ENCODE assay signal across 12 cellular contexts in genomic region chr9:437066-438015, GRCh38.
DNase-seq lines count a peak whose midpoint lies in the region; ATAC-seq and TF ChIP-seq lines count a peak whose summit lies in the region.
"Had no signal": no experiment of that assay in that cellular context is flagged by ENCODE, and none has a peak within 500 bp of the region (broad histone marks: within the 10 kb centered on the region; RNA-seq: fewer than 3 reads in every experiment).

No MANE protein-coding gene starts in this region.

- no peaks in the 10 kb centered on the region for H3K4me1 ChIP-seq in CD8-positive, alpha-beta memory T cell (ENCODE audit: insufficient read depth, low read length)
- H3K4me1 ChIP-seq in ascending aorta (no peaks in the 10 kb centered on the region), heart right ventricle (peaks cover 0 to 18% (median 12%) of the 10 kb centered on the region in 9 donors)

- POLR2A ChIA-PET in CD8-positive, alpha-beta memory T cell (lab: Charles Lee), result no interaction called here
- POLR2A ChIA-PET in GM10248 (lab: Yijun Ruan, JAX), result no interaction called here

- H3K4me1 Mint-ChIP-seq in CD8-positive, alpha-beta memory T cell, result no peaks in the 10 kb centered on the region
- peaks cover 0 to 4% of the 10 kb centered on the region in 2 donors for H3K4me1 Mint-ChIP-seq in natural killer cell
- H3K4me1 Mint-ChIP-seq: activated naive CD8-positive, alpha-beta T cell treated with anti-CD3 and anti-CD28 coated beads, Interleukin-2, amount 10 ng/mL, durations not matched to agents 7 days and 5 days had no signal

- no peaks in the 10 kb centered on the region for H3K9me3 Mint-ChIP-seq in CD8-positive, alpha-beta memory T cell
- H3K9me3 Mint-ChIP-seq in natural killer cell, result no peaks in the 10 kb centered on the region
- H3K9me3 Mint-ChIP-seq: activated naive CD8-positive, alpha-beta T cell treated with anti-CD3 and anti-CD28 coated beads, Interleukin-2, amount 10 ng/mL, durations not matched to agents 7 days and 5 days had no signal

- TF ChIP-seq CTCF in ascending aorta (IDR thresholded peaks at IDR 0.05) (no peak), heart right ventricle (IDR thresholded peaks at IDR 0.05) (no peak), GM10248 (IDR thresholded peaks at IDR 0.05; ENCODE audit: control extremely low read depth, extremely low read depth, low read depth, missing control alignments) (no peak), natural killer cell (IDR thresholded peaks at IDR 0.05) (no peak)

- no peak overlapping the region for H3K4me3 ChIP-seq in CD8-positive, alpha-beta memory T cell (ENCODE audit: low read length)
- H3K4me3 ChIP-seq in ascending aorta (no peak overlapping the region), heart right ventricle (no peak overlapping the region)

- H3K27ac Mint-ChIP-seq in CD8-positive, alpha-beta memory T cell, result peak overlapping the region in 6 of 8 donors; percentile 42 to 94 (median 70)
- H3K27ac Mint-ChIP-seq in natural killer cell, result no peak overlapping the region

- no peaks in the 10 kb centered on the region for H3K27me3 ChIP-seq in CD8-positive, alpha-beta memory T cell (ENCODE audit: insufficient read depth, low read length, poor library complexity, severe bottlenecking)
- H3K27me3 ChIP-seq in ascending aorta (no peaks in the 10 kb centered on the region), heart right ventricle (no peaks in the 10 kb centered on the region)

- CTCF ChIA-PET in CD8-positive, alpha-beta memory T cell (lab: Charles Lee), result no interaction called here
- CTCF ChIA-PET in GM10248 (lab: Yijun Ruan, JAX), result interaction anchor here (0.7 to 1.2 kb wide), 2 partner anchors 19 to 54 kb away, joined by 3 read pairs; no protein-coding TSS in a partner anchor

- intact Hi-C loops in ascending aorta (cut with DNase I) (no loop called here), heart right ventricle (cut with DNase I) (no loop called here), sciatic nerve (cut with DNase I) (no loop called here), natural killer cell (cut with micrococcal nuclease) (no loop called here)

- peaks cover 0 to under 1% of the 10 kb centered on the region in 2 donors for H3K27me3 Mint-ChIP-seq in CD8-positive, alpha-beta memory T cell
- H3K27me3 Mint-ChIP-seq in natural killer cell (ENCODE audit: low read depth in 2 of 2), result no peaks in the 10 kb centered on the region
- H3K27me3 Mint-ChIP-seq: activated naive CD8-positive, alpha-beta T cell treated with anti-CD3 and anti-CD28 coated beads, Interleukin-2, amount 10 ng/mL, durations not matched to agents 7 days and 5 days had no signal

- H3K4me3 Mint-ChIP-seq in CD8-positive, alpha-beta memory T cell, result no peak overlapping the region
- H3K4me3 Mint-ChIP-seq in natural killer cell, result no peak overlapping the region
- H3K4me3 Mint-ChIP-seq: activated naive CD8-positive, alpha-beta T cell treated with anti-CD3 and anti-CD28 coated beads, Interleukin-2, amount 10 ng/mL, durations not matched to agents 7 days and 5 days had no signal

- H3K9me3 ChIP-seq in CD8-positive, alpha-beta memory T cell (ENCODE audit: low read length), result no peaks in the 10 kb centered on the region
- H3K9me3 ChIP-seq in ascending aorta (no peaks in the 10 kb centered on the region), heart right ventricle (no peaks in the 10 kb centered on the region)

- 51 to 54% methylated on average over 3 of the region's 3 CpGs for WGBS in heart right ventricle, 2 donors

- no peak for DNase-seq in CD8-positive, alpha-beta memory T cell
- DNase-seq in ascending aorta (ENCODE audit: low spot score in 2 of 2) (no peak), heart right ventricle (no peak), sciatic nerve (ENCODE audit: low spot score) (no peak), MV-4-11 (lab: John Stamatoyannopoulos, UW) (no peak), GM10248 (ENCODE audit: extremely low spot score) (no peak), natural killer cell (no peak)
- DNase-seq: activated naive CD8-positive, alpha-beta T cell treated with anti-CD3 and anti-CD28 coated beads, Interleukin-2, amount 10 ng/mL, durations not matched to agents 7 days and 5 days; DMS79; hypothalamus; WERI-Rb-1 had no signal

- peaks cover 0 to 97% (median 47%) of the 10 kb centered on the region in 3 donors for H3K36me3 Mint-ChIP-seq in CD8-positive, alpha-beta memory T cell
- peaks cover 58% of the 10 kb centered on the region for H3K36me3 Mint-ChIP-seq in natural killer cell

- H3K36me3 ChIP-seq in CD8-positive, alpha-beta memory T cell (ENCODE audit: insufficient read depth, low read length), result peaks cover 86% of the 10 kb centered on the region
- no peaks in the 10 kb centered on the region for H3K36me3 ChIP-seq in ascending aorta
- H3K36me3 ChIP-seq in heart right ventricle, result peaks cover 0 to 100% (median 0%) of the 10 kb centered on the region in 9 donors

- no peak overlapping the region for H3K27ac ChIP-seq in CD8-positive, alpha-beta memory T cell (ENCODE audit: low read depth, low read length)
- peak overlapping the region; percentile 32 to 48 for H3K27ac ChIP-seq in ascending aorta
- peak overlapping the region in 9 of 10 donors; percentile 8 to 70 (median 53) for H3K27ac ChIP-seq in heart right ventricle
- H3K27ac ChIP-seq: WERI-Rb-1 had no signal

- ATAC-seq in heart right ventricle (peak; percentile 67 to 85 (median 83)), sciatic nerve (peak; percentile 80), natural killer cell (no peak), GM19467 (IDR thresholded peaks at IDR 0.05; ENCODE audit: unreplicated experiment) (no peak)

Comparison
In these comparisons a context has a peak if more than half of its experiments do, and no peak if none do; other contexts are left out.
1. H3K27ac Mint-ChIP-seq: peak in CD8-positive, alpha-beta memory T cell (6 of 8); none in natural killer cell (0 of 2).
2. ATAC-seq: peak in heart right ventricle (8 of 8) and sciatic nerve (single experiment); none in natural killer cell (0 of 3) and GM19467 (single experiment).